Comparison of ENCODE assay signal across 19 cellular contexts in the genomic region with DNA sequence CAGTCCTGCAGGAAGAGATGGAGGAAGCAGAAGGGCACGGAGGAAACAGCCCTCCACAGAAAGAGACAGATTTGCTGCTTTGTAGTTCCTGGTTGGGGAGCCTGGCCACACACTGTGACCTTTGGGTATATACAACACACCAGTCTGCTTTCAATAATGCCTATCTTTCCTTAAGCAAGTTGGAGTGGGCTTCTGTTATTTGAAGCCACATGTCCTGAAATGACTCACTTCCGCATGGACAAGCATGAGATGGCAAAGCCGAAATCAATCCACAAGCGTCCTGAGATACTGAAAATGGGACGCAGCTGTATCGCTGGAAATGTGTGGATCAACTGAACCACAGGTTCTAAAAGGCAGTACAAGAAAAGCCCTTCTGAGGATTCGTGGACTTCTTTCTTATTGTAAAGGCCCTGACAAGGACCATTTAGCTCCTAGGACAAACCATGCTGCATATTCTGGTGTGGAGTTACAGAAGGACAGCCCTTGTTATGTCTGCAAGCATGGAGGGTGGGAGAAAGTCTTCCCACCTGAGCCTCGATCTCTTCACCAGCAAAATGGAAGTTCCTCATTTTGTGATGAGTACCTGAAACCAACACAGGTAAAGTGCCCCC. TPM values are rescaled to one million over a fixed set of nuclear protein-coding genes. Genes with fewer than 3 reads are reported as not detected.
DNase-seq lines count a peak whose midpoint lies in the region; ATAC-seq and TF ChIP-seq lines count a peak whose summit lies in the region.
"Had no signal": no experiment of that assay in that cellular context is flagged by ENCODE, and none has a peak within 500 bp of the region (broad histone marks: within the 10 kb centered on the region; RNA-seq: fewer than 3 reads in every experiment).

No MANE protein-coding gene starts in this region.

- intact Hi-C loops in Caco-2 (cut with micrococcal nuclease; ENCODE audit: unreplicated experiment), result no loop called here

- H3K4me1 ChIP-seq in BLaER1 (peaks cover 31% of the 10 kb centered on the region), Caco-2 (no peaks in the 10 kb centered on the region)

- DNase-seq in HT1080 (ENCODE audit: low read depth) (peak; percentile 59), endothelial cell (ENCODE audit: low spot score) (no peak), neural crest cell (ENCODE audit: low read depth, low spot score) (no peak), RPMI8226 (no peak), Caco-2 (no peak)
- DNase-seq in stimulated activated naive CD8-positive, alpha-beta T cell treated with anti-CD3 and anti-CD28 coated beads, Interleukin-15, amount 100 ng/mL, for 72 hours, result no peak
- DNase-seq: activated CD4-positive, alpha-beta T cell treated with anti-CD3 and anti-CD28 coated beads for 4 hours; CD8-positive, alpha-beta T cell; cerebellar nuclear complex; NCI-H2029; T1000; testis had no signal

- H3K4me3 Mint-ChIP-seq in endothelial cell (ENCODE audit: unreplicated experiment) (no peak overlapping the region), neural crest cell (peak overlapping the region; percentile 12), Caco-2 (ENCODE audit: unreplicated experiment) (no peak overlapping the region)
- H3K4me3 Mint-ChIP-seq in stimulated activated naive CD8-positive, alpha-beta T cell treated with anti-CD3 and anti-CD28 coated beads, Interleukin-15, amount 100 ng/mL, for 72 hours, result no peak overlapping the region
- H3K4me3 Mint-ChIP-seq: activated naive CD8-positive, alpha-beta T cell; activated T-helper 1 cell treated with anti-CD3 and anti-CD28 coated beads, Interleukin-12 subunit alpha, Interleukin-12 subunit beta, Interleukin-2, Interleukin-4 antibody, amounts not matched to agents 30 ng/mL and 10 ng/mL and 1 ng/mL, durations not matched to agents 14 hours and 24 hours and 36 hours; CD8-positive, alpha-beta T cell; stimulated activated effector memory CD8-positive, alpha-beta T cell treated with anti-CD3 and anti-CD28 coated beads, Interleukin-12 subunit alpha, Interleukin-12 subunit beta, amount 100 ng/mL, for 72 hours had no signal

- H4K20me1 ChIP-seq in BLaER1, result no peaks in the 10 kb centered on the region

- peaks cover 21% of the 10 kb centered on the region for H3K4me1 Mint-ChIP-seq in endothelial cell (ENCODE audit: unreplicated experiment)
- H3K4me1 Mint-ChIP-seq in neural crest cell, result peaks cover 15% of the 10 kb centered on the region
- no peaks in the 10 kb centered on the region for H3K4me1 Mint-ChIP-seq in Caco-2 (ENCODE audit: low read depth, unreplicated experiment)
- H3K4me1 Mint-ChIP-seq in stimulated activated naive CD8-positive, alpha-beta T cell treated with anti-CD3 and anti-CD28 coated beads, Interleukin-15, amount 100 ng/mL, for 72 hours, result peaks cover 6% of the 10 kb centered on the region

- no peak overlapping the region for H3K4me3 ChIP-seq in BLaER1
- no peak overlapping the region for H3K4me3 ChIP-seq in Caco-2 (ENCODE audit: low read depth, low read length)
- H3K4me3 ChIP-seq: testis had no signal

- H3K36me3 ChIP-seq in BLaER1 (0 out of 2 replicates have a peak, but pooled peaks cover under 1% of the 10 kb centered on the region), Caco-2 (ENCODE audit: control insufficient read depth, insufficient read depth, low read length) (no peaks in the 10 kb centered on the region; the same call in 1 of the 2 replicates)

- H3K27me3 ChIP-seq in BLaER1 (no peaks in the 10 kb centered on the region), Caco-2 (replicated peaks; ENCODE audit: control insufficient read depth, insufficient read depth, low read length) (no peaks in the 10 kb centered on the region)
- H3K27me3 ChIP-seq: testis had no signal

- H3K27me3 Mint-ChIP-seq in endothelial cell (ENCODE audit: unreplicated experiment) (peaks cover 6% of the 10 kb centered on the region), neural crest cell (ENCODE audit: low read depth) (no peaks in the 10 kb centered on the region), Caco-2 (ENCODE audit: insufficient read depth, unreplicated experiment) (no peaks in the 10 kb centered on the region)
- H3K27me3 Mint-ChIP-seq in stimulated activated naive CD8-positive, alpha-beta T cell treated with anti-CD3 and anti-CD28 coated beads, Interleukin-15, amount 100 ng/mL, for 72 hours, result peaks cover 58% of the 10 kb centered on the region
- H3K27me3 Mint-ChIP-seq: activated naive CD8-positive, alpha-beta T cell had no signal

- POLR2A ChIA-PET in Caco-2 (lab: Charles Lee), result no interaction called here

- H3K9me3 Mint-ChIP-seq in endothelial cell (ENCODE audit: unreplicated experiment) (no peaks in the 10 kb centered on the region), neural crest cell (no peaks in the 10 kb centered on the region), Caco-2 (ENCODE audit: unreplicated experiment) (no peaks in the 10 kb centered on the region)
- H3K9me3 Mint-ChIP-seq in stimulated activated naive CD8-positive, alpha-beta T cell treated with anti-CD3 and anti-CD28 coated beads, Interleukin-15, amount 100 ng/mL, for 72 hours, result no peaks in the 10 kb centered on the region
- H3K9me3 Mint-ChIP-seq: activated T-helper 1 cell treated with anti-CD3 and anti-CD28 coated beads, Interleukin-12 subunit alpha, Interleukin-12 subunit beta, Interleukin-2, Interleukin-4 antibody, amounts not matched to agents 30 ng/mL and 10 ng/mL and 1 ng/mL, durations not matched to agents 14 hours and 24 hours and 36 hours; CD8-positive, alpha-beta T cell; stimulated activated effector memory CD8-positive, alpha-beta T cell treated with anti-CD3 and anti-CD28 coated beads, Interleukin-12 subunit alpha, Interleukin-12 subunit beta, amount 100 ng/mL, for 72 hours had no signal

- H3K36me3 Mint-ChIP-seq in endothelial cell (ENCODE audit: low read depth, unreplicated experiment) (peaks cover 23% of the 10 kb centered on the region), neural crest cell (ENCODE audit: low read depth) (peaks cover 11% of the 10 kb centered on the region), Caco-2 (ENCODE audit: insufficient read depth, unreplicated experiment) (peaks cover 16% of the 10 kb centered on the region)
- H3K36me3 Mint-ChIP-seq: activated naive CD8-positive, alpha-beta T cell; CD8-positive, alpha-beta T cell; stimulated activated effector memory CD8-positive, alpha-beta T cell treated with anti-CD3 and anti-CD28 coated beads, Interleukin-12 subunit alpha, Interleukin-12 subunit beta, amount 100 ng/mL, for 72 hours had no signal

- H3K9me3 ChIP-seq in BLaER1, result peaks cover 1% of the 10 kb centered on the region
- no peaks in the 10 kb centered on the region for H3K9me3 ChIP-seq in Caco-2
- H3K9me3 ChIP-seq: testis had no signal

- H3K27ac Mint-ChIP-seq in endothelial cell (ENCODE audit: unreplicated experiment) (peak overlapping the region; percentile 42), neural crest cell (ENCODE audit: unreplicated experiment) (peak overlapping the region; percentile 72), Caco-2 (ENCODE audit: unreplicated experiment) (no peak overlapping the region)
- no peak overlapping the region for H3K27ac Mint-ChIP-seq in stimulated activated naive CD8-positive, alpha-beta T cell treated with anti-CD3 and anti-CD28 coated beads, Interleukin-15, amount 100 ng/mL, for 72 hours
- H3K27ac Mint-ChIP-seq: activated naive CD8-positive, alpha-beta T cell; activated T-helper 1 cell treated with anti-CD3 and anti-CD28 coated beads, Interleukin-12 subunit alpha, Interleukin-12 subunit beta, Interleukin-2, Interleukin-4 antibody, amounts not matched to agents 30 ng/mL and 10 ng/mL and 1 ng/mL, durations not matched to agents 14 hours and 24 hours and 36 hours; CD8-positive, alpha-beta T cell; stimulated activated effector memory CD8-positive, alpha-beta T cell treated with anti-CD3 and anti-CD28 coated beads, Interleukin-12 subunit alpha, Interleukin-12 subunit beta, amount 100 ng/mL, for 72 hours had no signal

- no peak for TF ChIP-seq CTCF in endothelial cell (IDR thresholded peaks at IDR 0.05; ENCODE audit: unreplicated experiment)
- no peak for TF ChIP-seq CTCF in neural crest cell (conservative IDR thresholded peaks at IDR 0.05)
- no peak for TF ChIP-seq CTCF in Caco-2 (IDR thresholded peaks at IDR 0.05; ENCODE audit: insufficient read depth in 1 of 2, low read depth in 1 of 2, low read length in 1 of 2, severe bottlenecking in 1 of 2, unreplicated experiment in 1 of 2)

- CTCF ChIA-PET in Caco-2 (lab: Charles Lee), result no interaction called here

- ATAC-seq in stimulated activated naive CD8-positive, alpha-beta T cell treated with anti-CD3 and anti-CD28 coated beads, Interleukin-15, amount 100 ng/mL, for 72 hours, result no peak
- ATAC-seq in HG02623 (IDR thresholded peaks at IDR 0.05; ENCODE audit: unreplicated experiment), result no peak
- ATAC-seq: CD8-positive, alpha-beta T cell; Panc1; stimulated activated effector memory CD8-positive, alpha-beta T cell treated with anti-CD3 and anti-CD28 coated beads, Interleukin-12 subunit alpha, Interleukin-12 subunit beta, amount 100 ng/mL, for 72 hours had no signal

- peak overlapping the region; percentile 3; the same call in 1 of the 2 replicates for H3K27ac ChIP-seq in BLaER1
- H3K27ac ChIP-seq: testis had no signal

- H3K9ac ChIP-seq in BLaER1, result no peak overlapping the region

- H3K4me2 ChIP-seq in BLaER1, result peak overlapping the region; percentile 31

- BruUV-seq in Caco-2 (replicated peaks; lab: Mats Ljungman, UMichigan), result no TSS peak

RNA-seq across cellular contexts. Expression of gene FHAD1, which starts 22.7 kb away (rescaled TPM):
- 0.87 and 1.4 TPM in 2 replicates for total RNA-seq in HT1080 (2014; rRNA removed; shearing (Covaris generic))
- polyA plus RNA-seq in HT1080 (2015; cell fraction: cytosol; rRNA removed), result 0.20 and 0.45 TPM in 2 replicates
- 0.74 TPM in 2 replicates for polyA plus RNA-seq in HT1080 (2015; cell fraction: nucleus; rRNA removed)
- total RNA-seq in endothelial cell (ENCODE audit: unreplicated experiment) (2.1 TPM), neural crest cell (1.6 and 1.7 TPM in 2 replicates), Caco-2 (2022) (0.18 TPM in 1 of 2 replicates, not detected in the other)
- total RNA-seq: activated T-helper 1 cell treated with anti-CD3 and anti-CD28 coated beads, Interleukin-12 subunit alpha, Interleukin-12 subunit beta, Interleukin-2, Interleukin-4 antibody, amounts not matched to agents 30 ng/mL and 10 ng/mL and 1 ng/mL, durations not matched to agents 14 hours and 24 hours and 36 hours; CD8-positive, alpha-beta T cell; glomerular endothelial cell had no signal

Comparison
In these comparisons a context has a peak if more than half of its experiments do, and no peak if none do; other contexts are left out.
1. H3K27ac Mint-ChIP-seq: peak in endothelial cell (single experiment) and neural crest cell (single experiment); none in Caco-2 (single experiment) and stimulated activated naive CD8-positive, alpha-beta T cell treated with anti-CD3 and anti-CD28 coated beads, Interleukin-15, amount 100 ng/mL, for 72 hours (0 of 2).